8 cellular contexts compared by ENCODE assay signal in the genomic region with DNA sequence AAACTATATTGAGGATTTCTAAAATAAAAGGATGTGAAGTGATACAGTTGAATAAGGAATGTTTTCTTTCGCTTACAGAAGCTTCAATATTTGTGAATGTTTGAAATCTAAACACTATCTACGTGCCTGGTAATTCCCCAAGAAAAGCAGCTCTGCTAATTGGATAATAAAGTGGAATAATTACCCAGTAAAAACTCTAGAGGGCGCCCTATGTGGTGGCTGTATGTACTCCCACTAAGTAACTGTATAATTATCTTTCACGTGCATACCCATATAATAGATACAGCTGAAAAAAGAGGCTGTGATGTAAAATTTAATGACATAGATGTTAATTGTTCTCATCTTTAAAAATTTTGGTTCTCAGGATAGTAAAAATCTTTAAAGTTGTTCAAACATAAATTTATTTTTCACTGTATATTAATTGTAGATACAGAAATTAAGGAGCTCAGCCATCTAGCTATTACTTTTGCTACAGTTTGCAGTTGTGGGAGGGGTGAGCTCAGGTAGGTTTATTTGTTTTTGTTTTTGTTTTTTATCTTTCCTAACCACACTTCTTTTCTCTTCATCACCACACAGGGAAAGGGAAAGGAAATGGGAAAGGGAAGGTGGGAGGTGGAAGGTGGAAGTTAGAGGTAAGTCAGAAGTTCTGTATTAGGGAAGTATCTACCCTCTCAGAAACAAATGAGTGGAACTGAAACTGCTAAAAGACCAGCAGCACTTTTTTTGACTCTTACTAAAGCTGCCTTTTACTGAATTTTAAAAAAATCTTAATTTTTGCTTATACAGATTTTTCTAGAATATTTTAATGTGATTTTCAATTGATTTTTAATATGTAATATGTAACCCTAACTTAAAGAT.
DNase-seq lines count a peak whose midpoint lies in the region; ATAC-seq and TF ChIP-seq lines count a peak whose summit lies in the region.

No MANE protein-coding gene starts in this region.

- DNase-seq in cardiac muscle cell (ENCODE audit: low read depth in 1 of 2, low spot score in 1 of 2) = peak; percentile 35 to 40
- DNase-seq in left ventricle myocardium superior = no peak
- DNase-seq in NOMO-1 (lab: John Stamatoyannopoulos, UW; ENCODE audit: unreplicated experiment in 2 of 2) = peak; percentile 0 to 51
- peak; percentile 8 to 14 for DNase-seq in erythroblast (lab: John Stamatoyannopoulos, UW)
- DNase-seq in superior temporal gyrus (ENCODE audit: extremely low spot score) = peak; percentile 31
- DNase-seq in activated CD4-positive, alpha-beta T cell treated with anti-CD3 and anti-CD28 coated beads for 4 hours = no peak
- no peak for DNase-seq in T-helper 9 cell

- H3K36me3 ChIP-seq in cardiac muscle cell = no peaks in the 10 kb centered on the region

- peak; percentile 54 for TF ChIP-seq CTCF in cardiac muscle cell (IDR thresholded peaks at IDR 0.05; ENCODE audit: low read depth, low read length)

- H3K4me1 ChIP-seq in cardiac muscle cell (ENCODE audit: low read depth) = no peaks in the 10 kb centered on the region

- H3K4me3 ChIP-seq in cardiac muscle cell = no peak overlapping the region

- no peaks in the 10 kb centered on the region for H3K9me3 ChIP-seq in cardiac muscle cell (ENCODE audit: low read depth)

- intact Hi-C loops in left ventricle myocardium superior (cut with micrococcal nuclease) = no loop called here

- no peak for ATAC-seq in left ventricle myocardium superior
- peak; percentile 77 for ATAC-seq in HG03039 (IDR thresholded peaks at IDR 0.05; ENCODE audit: unreplicated experiment)

- TF ChIP-seq POLR2A in erythroblast (IDR thresholded peaks at IDR 0.05; ENCODE audit: low read length) = no peak

- no peak overlapping the region for H3K27ac ChIP-seq in cardiac muscle cell

- H3K27me3 ChIP-seq in cardiac muscle cell = no peaks in the 10 kb centered on the region

Comparison
In these comparisons a context has a peak if more than half of its experiments do, and no peak if none do; other contexts are left out.
1. DNase-seq: peak in cardiac muscle cell (2 of 2), NOMO-1 (2 of 2), erythroblast (2 of 2) and superior temporal gyrus (single experiment); none in left ventricle myocardium superior (single experiment), activated CD4-positive, alpha-beta T cell treated with anti-CD3 and anti-CD28 coated beads for 4 hours (0 of 2) and T-helper 9 cell (single experiment).